ENCODE assay signal across 17 cellular contexts in the genomic region with DNA sequence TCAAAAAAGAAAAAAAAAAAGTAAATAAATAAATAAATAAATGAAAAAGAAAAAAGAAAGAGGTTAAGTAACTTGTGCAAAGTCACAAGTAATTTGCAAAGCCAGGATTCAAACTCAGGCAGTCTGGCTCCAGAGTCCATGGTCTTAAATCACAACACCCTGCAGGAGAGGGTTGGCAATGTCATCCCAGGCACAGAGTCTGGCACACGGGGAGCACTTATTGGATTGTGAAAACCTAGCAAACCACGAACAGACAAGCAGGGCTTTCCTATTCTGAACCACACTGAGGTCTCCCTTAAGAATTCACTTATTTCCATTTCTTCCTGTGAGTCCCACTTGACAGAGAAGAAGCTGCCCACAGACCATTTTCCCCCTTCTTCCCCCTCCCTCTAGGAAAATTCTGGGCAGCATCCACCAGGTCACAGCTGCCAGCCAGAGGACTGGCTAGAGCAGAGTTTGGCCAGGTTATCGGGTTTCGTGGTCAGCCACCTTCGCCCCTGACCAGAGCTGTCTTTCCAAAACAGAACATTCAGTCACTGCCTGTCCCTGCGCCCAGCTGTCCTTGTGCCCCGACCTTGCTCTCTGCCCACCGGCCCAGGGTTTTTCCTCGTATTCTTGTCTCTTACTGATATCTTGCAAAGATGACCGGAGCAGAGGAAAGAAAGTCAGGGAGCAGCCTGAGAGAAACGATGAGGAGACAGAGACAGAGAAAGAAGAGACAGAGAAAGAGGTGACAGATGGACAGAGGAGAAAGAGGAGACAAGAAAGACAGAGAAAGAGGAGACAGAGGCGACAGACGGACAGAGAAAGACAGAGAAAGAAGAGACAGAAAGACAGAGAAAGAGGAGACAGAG.
DNase-seq lines count a peak whose midpoint lies in the region; ATAC-seq and TF ChIP-seq lines count a peak whose summit lies in the region.
"Had no signal": no experiment of that assay in that cellular context is flagged by ENCODE, and none has a peak within 500 bp of the region (broad histone marks: within the 10 kb centered on the region; RNA-seq: fewer than 3 reads in every experiment).

No MANE protein-coding gene starts in this region.

- intact Hi-C loops in testis (cut with DNase I; ENCODE audit: low total_unique reads), result no loop called here

- peaks cover 20% of the 10 kb centered on the region for H3K27me3 Mint-ChIP-seq in activated T-helper 17 cell treated with anti-CD3 and anti-CD28 coated beads, Interleukin-2, amount 50 U/mL, for 72 hours

- no peaks in the 10 kb centered on the region for H3K36me3 Mint-ChIP-seq in activated T-helper 17 cell treated with anti-CD3 and anti-CD28 coated beads, Interleukin-2, amount 50 U/mL, for 72 hours (ENCODE audit: low read depth)
- H3K36me3 Mint-ChIP-seq: activated naive CD8-positive, alpha-beta T cell treated with anti-CD3 and anti-CD28 coated beads for 36 hours; brain had no signal

- TF ChIP-seq CTCF in testis (IDR thresholded peaks at IDR 0.05), result no peak

- H3K9me3 ChIP-seq in testis, result no peaks in the 10 kb centered on the region
- H3K9me3 ChIP-seq: neutrophil had no signal

- H3K4me3 Mint-ChIP-seq in activated T-helper 17 cell treated with anti-CD3 and anti-CD28 coated beads, Interleukin-2, amount 50 U/mL, for 72 hours, result no peak overlapping the region
- H3K4me3 Mint-ChIP-seq: activated naive CD8-positive, alpha-beta T cell treated with anti-CD3 and anti-CD28 coated beads for 36 hours; brain had no signal

- 60 to 63% methylated on average over 13 of the region's 13 CpGs for WGBS in testis, 2 donors

- H3K27ac ChIP-seq in testis, result peak overlapping the region; percentile 11 to 64
- H3K27ac ChIP-seq: neutrophil had no signal

- no peak overlapping the region for H3K4me3 ChIP-seq in testis

- H3K27me3 ChIP-seq in testis, result no peaks in the 10 kb centered on the region
- H3K27me3 ChIP-seq: neutrophil had no signal

- H3K4me1 ChIP-seq in testis, result peaks cover 34% of the 10 kb centered on the region

- no peak for TF ChIP-seq POLR2A in testis (IDR thresholded peaks at IDR 0.05)

- H3K9me3 Mint-ChIP-seq in activated T-helper 17 cell treated with anti-CD3 and anti-CD28 coated beads, Interleukin-2, amount 50 U/mL, for 72 hours, result no peaks in the 10 kb centered on the region
- H3K9me3 Mint-ChIP-seq: activated naive CD8-positive, alpha-beta T cell treated with anti-CD3 and anti-CD28 coated beads for 36 hours had no signal

- peak overlapping the region; percentile 23 for H3K27ac Mint-ChIP-seq in activated T-helper 17 cell treated with anti-CD3 and anti-CD28 coated beads, Interleukin-2, amount 50 U/mL, for 72 hours
- H3K27ac Mint-ChIP-seq: activated naive CD8-positive, alpha-beta T cell treated with anti-CD3 and anti-CD28 coated beads for 36 hours; brain had no signal

- DNase-seq in LHCN-M2 (ENCODE audit: low read depth) (peak; percentile 82), medulla oblongata (ENCODE audit: extremely low spot score) (peak; percentile 62), testis (no peak), COLO829 (ENCODE audit: low spot score) (no peak)
- no peak for DNase-seq in activated CD4-positive, alpha-beta T cell treated with anti-CD3 and anti-CD28 coated beads for 48 hours
- DNase-seq: activated naive CD8-positive, alpha-beta T cell treated with anti-CD3 and anti-CD28 coated beads for 36 hours; H7; head of caudate nucleus; NCI-H1105; NCI-H2081 treated with DMSO at 0.1 percent for 48 hours; NCI-H510A treated with DMSO at 0.1 percent for 48 hours; retina had no signal

- no peaks in the 10 kb centered on the region for H3K4me1 Mint-ChIP-seq in activated T-helper 17 cell treated with anti-CD3 and anti-CD28 coated beads, Interleukin-2, amount 50 U/mL, for 72 hours
- H3K4me1 Mint-ChIP-seq: activated naive CD8-positive, alpha-beta T cell treated with anti-CD3 and anti-CD28 coated beads for 36 hours had no signal

- no peaks in the 10 kb centered on the region for H3K36me3 ChIP-seq in testis (ENCODE audit: low read depth, missing control alignments)
- H3K36me3 ChIP-seq: neutrophil had no signal

- no peak for ATAC-seq in activated T-helper 17 cell treated with anti-CD3 and anti-CD28 coated beads, Interleukin-2, amount 50 U/mL, for 72 hours (replicated peaks)
- ATAC-seq in HG02610 (IDR thresholded peaks at IDR 0.05; ENCODE audit: unreplicated experiment), result no peak
- no peak for ATAC-seq in GM18498 (IDR thresholded peaks at IDR 0.05; ENCODE audit: unreplicated experiment)

Comparison
In these comparisons a context has a peak if more than half of its experiments do, and no peak if none do; other contexts are left out.
1. DNase-seq: peak in LHCN-M2 (single experiment) and medulla oblongata (single experiment); none in testis (single experiment), COLO829 (single experiment) and activated CD4-positive, alpha-beta T cell treated with anti-CD3 and anti-CD28 coated beads for 48 hours (single experiment).